Comparison of ENCODE assay signal across 12 cellular contexts in the genomic region with DNA sequence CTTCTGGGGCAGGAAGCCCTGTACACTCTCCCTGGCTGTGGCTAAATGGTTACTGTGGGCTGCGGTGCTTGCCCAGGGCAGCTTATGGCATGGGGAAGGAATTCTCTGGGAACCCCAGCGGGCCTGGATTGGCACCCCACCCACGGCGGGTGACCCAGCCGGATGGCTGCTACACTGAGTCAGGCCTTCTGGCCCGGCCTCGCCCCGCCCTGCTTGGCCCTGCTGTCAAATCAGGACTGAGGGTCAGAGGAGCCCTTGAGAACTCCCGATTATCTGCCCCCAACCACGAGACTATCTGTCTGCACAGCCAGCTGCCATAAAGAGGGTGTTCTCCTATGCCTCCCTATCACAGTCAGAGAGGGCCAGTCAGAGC. TPM values are rescaled to one million over a fixed set of nuclear protein-coding genes. Genes with fewer than 3 reads are reported as not detected.
DNase-seq lines count a peak whose midpoint lies in the region; ATAC-seq and TF ChIP-seq lines count a peak whose summit lies in the region.
"Had no signal": no experiment of that assay in that cellular context is flagged by ENCODE, and none has a peak within 500 bp of the region (broad histone marks: within the 10 kb centered on the region; RNA-seq: fewer than 3 reads in every experiment).

No MANE protein-coding gene starts in this region.

- H3K9me3 Mint-ChIP-seq in activated naive CD4-positive, alpha-beta T cell treated with anti-CD3 and anti-CD28 coated beads, Interleukin-2, amount 50 U/mL, for 24 hours = no peaks in the 10 kb centered on the region
- no peaks in the 10 kb centered on the region for H3K9me3 Mint-ChIP-seq in activated naive CD4-positive, alpha-beta T cell treated with anti-CD3 and anti-CD28 coated beads for 36 hours
- H3K9me3 Mint-ChIP-seq in type B pancreatic cell = no peaks in the 10 kb centered on the region
- H3K9me3 Mint-ChIP-seq: stimulated activated memory B cell treated with anti-CD40 and anti-IgM and Interleukin-4, amounts not matched to agents 10 μg/mL and 1 μg/mL and 100 μg/mL, for 72 hours had no signal

- no peaks in the 10 kb centered on the region for H3K27me3 Mint-ChIP-seq in activated naive CD4-positive, alpha-beta T cell treated with anti-CD3 and anti-CD28 coated beads, Interleukin-2, amount 50 U/mL, for 24 hours
- H3K27me3 Mint-ChIP-seq in activated naive CD4-positive, alpha-beta T cell treated with anti-CD3 and anti-CD28 coated beads for 36 hours (ENCODE audit: low read depth) = no peaks in the 10 kb centered on the region
- peaks cover 10% of the 10 kb centered on the region for H3K27me3 Mint-ChIP-seq in type B pancreatic cell
- H3K27me3 Mint-ChIP-seq: stimulated activated memory B cell treated with anti-CD40 and anti-IgM and Interleukin-4, amounts not matched to agents 10 μg/mL and 1 μg/mL and 100 μg/mL, for 72 hours had no signal

- ATAC-seq in left ventricle myocardium superior = peak; percentile 36
- no peak for ATAC-seq in GM18868 (IDR thresholded peaks at IDR 0.05; ENCODE audit: unreplicated experiment)
- ATAC-seq in HG02981 (IDR thresholded peaks at IDR 0.05; ENCODE audit: unreplicated experiment) = no peak
- ATAC-seq: stimulated activated memory B cell treated with anti-CD40 and anti-IgM and Interleukin-4, amounts not matched to agents 10 μg/mL and 1 μg/mL and 100 μg/mL, for 72 hours had no signal

- CTCF ChIA-PET in activated naive CD4-positive, alpha-beta T cell treated with anti-CD3 and anti-CD28 coated beads for 36 hours (lab: Charles Lee) = no interaction called here

- intact Hi-C loops in activated naive CD4-positive, alpha-beta T cell treated with anti-CD3 and anti-CD28 coated beads for 36 hours (cut with micrococcal nuclease) = no loop called here
- intact Hi-C loops in left ventricle myocardium superior (cut with micrococcal nuclease) = no loop called here

- no peaks in the 10 kb centered on the region for H3K36me3 Mint-ChIP-seq in activated naive CD4-positive, alpha-beta T cell treated with anti-CD3 and anti-CD28 coated beads, Interleukin-2, amount 50 U/mL, for 24 hours
- no peaks in the 10 kb centered on the region for H3K36me3 Mint-ChIP-seq in activated naive CD4-positive, alpha-beta T cell treated with anti-CD3 and anti-CD28 coated beads for 36 hours (ENCODE audit: low read depth)
- H3K36me3 Mint-ChIP-seq in type B pancreatic cell = no peaks in the 10 kb centered on the region
- H3K36me3 Mint-ChIP-seq: stimulated activated memory B cell treated with anti-CD40 and anti-IgM and Interleukin-4, amounts not matched to agents 10 μg/mL and 1 μg/mL and 100 μg/mL, for 72 hours had no signal

- H3K4me1 Mint-ChIP-seq in activated naive CD4-positive, alpha-beta T cell treated with anti-CD3 and anti-CD28 coated beads, Interleukin-2, amount 50 U/mL, for 24 hours = peaks cover 4% of the 10 kb centered on the region
- H3K4me1 Mint-ChIP-seq in activated naive CD4-positive, alpha-beta T cell treated with anti-CD3 and anti-CD28 coated beads for 36 hours (ENCODE audit: low read depth) = peaks cover 6% of the 10 kb centered on the region
- peaks cover 21% of the 10 kb centered on the region for H3K4me1 Mint-ChIP-seq in type B pancreatic cell (ENCODE audit: unreplicated experiment)

- peak overlapping the region; percentile 51 for H3K27ac Mint-ChIP-seq in activated naive CD4-positive, alpha-beta T cell treated with anti-CD3 and anti-CD28 coated beads, Interleukin-2, amount 50 U/mL, for 24 hours
- no peak overlapping the region for H3K27ac Mint-ChIP-seq in activated naive CD4-positive, alpha-beta T cell treated with anti-CD3 and anti-CD28 coated beads for 36 hours
- peak overlapping the region; percentile 16 for H3K27ac Mint-ChIP-seq in type B pancreatic cell
- H3K27ac Mint-ChIP-seq: stimulated activated memory B cell treated with anti-CD40 and anti-IgM and Interleukin-4, amounts not matched to agents 10 μg/mL and 1 μg/mL and 100 μg/mL, for 72 hours had no signal

- no peak for TF ChIP-seq CTCF in type B pancreatic cell (conservative IDR thresholded peaks at IDR 0.05)

- DNase-seq in activated naive CD4-positive, alpha-beta T cell treated with anti-CD3 and anti-CD28 coated beads for 36 hours = no peak
- DNase-seq in amniotic stem cell (lab: John Stamatoyannopoulos, UW) = peak; percentile 51
- DNase-seq in left ventricle myocardium superior = no peak
- no peak for DNase-seq in type B pancreatic cell (ENCODE audit: extremely low spot score, unreplicated experiment)
- DNase-seq in pons (ENCODE audit: low spot score) = no peak
- DNase-seq: DMS79 treated with DMSO at 0.1 percent for 48 hours, hypothalamus, NCI-H524 treated with DMSO at 0.1 percent for 48 hours had no signal

- no peak overlapping the region for H3K4me3 Mint-ChIP-seq in activated naive CD4-positive, alpha-beta T cell treated with anti-CD3 and anti-CD28 coated beads, Interleukin-2, amount 50 U/mL, for 24 hours
- no peak overlapping the region for H3K4me3 Mint-ChIP-seq in activated naive CD4-positive, alpha-beta T cell treated with anti-CD3 and anti-CD28 coated beads for 36 hours
- H3K4me3 Mint-ChIP-seq in type B pancreatic cell = no peak overlapping the region
- H3K4me3 Mint-ChIP-seq: stimulated activated memory B cell treated with anti-CD40 and anti-IgM and Interleukin-4, amounts not matched to agents 10 μg/mL and 1 μg/mL and 100 μg/mL, for 72 hours had no signal

RNA-seq across cellular contexts. Expression of gene ITPR3, which starts 7.3 kb away (rescaled TPM):
- total RNA-seq in activated naive CD4-positive, alpha-beta T cell treated with anti-CD3 and anti-CD28 coated beads for 36 hours = 10 to 100 TPM; 34.8 to 35.1 TPM
- total RNA-seq in left ventricle myocardium superior (6.1 TPM), type B pancreatic cell (ENCODE audit: low replicate concordance) (24.6 and 56.1 TPM in 2 replicates)

RNA-seq across cellular contexts. Expression of gene BAK1, which starts 33.7 kb away (rescaled TPM):
- 10 to 100 TPM; 38.3 to 41.1 TPM for total RNA-seq in activated naive CD4-positive, alpha-beta T cell treated with anti-CD3 and anti-CD28 coated beads for 36 hours
- total RNA-seq in left ventricle myocardium superior (23.1 TPM), type B pancreatic cell (ENCODE audit: low replicate concordance) (27.3 and 37.0 TPM in 2 replicates)
